ENCODE assay signal across 8 cellular contexts in the genomic region with DNA sequence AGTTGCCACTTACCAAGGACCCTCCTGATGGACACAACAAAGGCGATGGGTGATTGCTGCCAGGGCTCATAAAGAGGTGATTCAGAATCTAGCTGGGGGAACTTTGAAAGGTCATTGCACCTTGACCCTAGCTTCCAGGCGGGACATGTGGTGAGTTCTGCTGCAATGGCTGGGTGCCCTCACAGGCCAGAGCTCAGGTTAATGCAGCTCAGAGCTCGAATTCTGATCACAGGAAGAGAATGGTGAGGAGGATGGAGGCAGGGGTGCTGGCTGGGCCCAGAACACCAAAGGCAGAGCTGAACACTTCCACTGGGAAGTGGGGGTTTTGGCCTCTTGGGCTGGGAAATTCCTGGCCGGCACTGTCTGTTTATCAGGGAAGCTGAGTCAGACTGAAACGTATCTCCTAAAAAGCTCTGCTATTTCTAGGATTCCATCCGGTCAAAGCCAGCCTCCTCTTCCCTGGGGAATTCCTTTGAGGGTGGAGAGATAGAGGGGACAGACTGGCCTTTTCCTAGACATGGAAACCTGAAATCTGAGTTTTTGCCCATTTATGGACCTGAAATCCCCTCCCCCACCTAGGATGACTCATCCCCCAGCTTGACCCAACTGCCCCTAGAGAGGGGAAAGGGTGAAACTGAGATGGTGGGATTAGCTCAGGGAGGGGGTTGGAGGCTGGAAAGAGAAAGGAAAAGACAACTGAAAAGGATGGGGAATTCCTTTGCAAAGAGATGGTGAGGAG. TPM values are rescaled to one million over a fixed set of nuclear protein-coding genes. Genes with fewer than 3 reads are reported as not detected.
DNase-seq lines count a peak whose midpoint lies in the region; ATAC-seq and TF ChIP-seq lines count a peak whose summit lies in the region.

No MANE protein-coding gene starts in this region.

- ATAC-seq in HG03460 (IDR thresholded peaks at IDR 0.05; ENCODE audit: unreplicated experiment) (no peak), HG03565 (IDR thresholded peaks at IDR 0.05; ENCODE audit: unreplicated experiment) (no peak)

- TF ChIP-seq CTCF in AG09319 (IDR thresholded peaks at IDR 0.05; ENCODE audit: low read depth, low read length) = no peak
- TF ChIP-seq CTCF in epithelial cell of proximal tubule (conservative IDR thresholded peaks at IDR 0.05; ENCODE audit: low read depth, low read length) = no peak

- DNase-seq in AG09319 (ENCODE audit: extremely low read depth, low read depth) = peak; percentile 79
- peak; percentile 98 for DNase-seq in NCI-H226
- peak; percentile 92 for DNase-seq in epithelial cell of proximal tubule (ENCODE audit: low read depth)
- DNase-seq in myocyte (ENCODE audit: low read depth) = peak; percentile 85
- no peak for DNase-seq in SIG-M5 (lab: John Stamatoyannopoulos, UW)
- no peak for DNase-seq in NK-92 (lab: John Stamatoyannopoulos, UW; ENCODE audit: unreplicated experiment)

- H3K4me3 ChIP-seq in epithelial cell of proximal tubule (ENCODE audit: low read depth, low read length) = no peak overlapping the region

RNA-seq across cellular contexts. Expression of a gene that starts 27.2 kb away (rescaled TPM):
- 28.8 and 45.7 TPM in 2 replicates for total RNA-seq in epithelial cell of proximal tubule
- total RNA-seq in myocyte = 0.70 and 0.88 TPM in 2 replicates
- polyA plus RNA-seq in myocyte (2012) = 1.0 TPM

Comparison
In these comparisons a context has a peak if more than half of its experiments do, and no peak if none do; other contexts are left out.
1. DNase-seq: peak in AG09319 (single experiment), NCI-H226 (single experiment), epithelial cell of proximal tubule (single experiment) and myocyte (single experiment); none in SIG-M5 (single experiment) and NK-92 (single experiment).
2. RNA of a gene that starts 27.2 kb away (total RNA-seq): 28.8 to 45.7 TPM in epithelial cell of proximal tubule; 0.70 to 0.88 TPM in myocyte; every median in the first group is over 10 times any median in the second.